ENCODE assay signal across 10 cellular contexts in the genomic region with DNA sequence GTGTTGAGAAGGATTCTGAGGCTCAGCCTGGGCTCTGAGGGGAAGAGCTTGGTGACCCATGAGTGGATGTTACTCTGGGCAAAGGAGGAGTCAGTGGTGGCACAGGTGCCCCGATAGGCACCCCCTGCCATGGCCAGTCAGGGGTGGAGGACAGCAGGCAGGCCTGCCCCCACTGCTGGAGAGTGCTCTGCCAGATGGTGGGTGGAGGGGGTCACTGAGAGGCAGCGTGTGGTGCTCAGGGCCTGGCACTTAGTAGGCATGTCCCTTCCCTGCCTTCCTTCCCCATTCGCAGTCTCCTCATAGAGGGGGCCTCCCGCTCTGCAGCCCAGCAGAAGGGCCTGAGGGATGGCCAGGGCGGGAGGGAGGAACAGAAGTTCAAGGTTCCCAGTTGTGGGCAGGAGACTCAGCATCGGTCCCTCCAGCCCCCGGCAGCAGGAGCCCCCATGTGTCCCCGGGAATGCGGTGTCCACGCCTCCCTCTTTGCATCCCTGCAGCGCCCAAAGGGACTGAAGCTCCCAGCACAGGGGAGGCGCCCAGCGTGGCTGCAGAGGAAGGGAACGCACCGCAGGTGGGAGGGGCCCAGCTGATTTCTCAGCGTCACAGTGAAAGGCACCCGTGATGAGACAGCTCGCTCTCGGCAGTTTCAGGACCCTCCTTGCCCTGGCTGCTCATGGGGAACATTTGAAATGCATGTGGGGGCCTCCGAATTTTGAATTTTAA. TPM values are rescaled to one million over a fixed set of nuclear protein-coding genes. Genes with fewer than 3 reads are reported as not detected.
DNase-seq lines count a peak whose midpoint lies in the region; ATAC-seq and TF ChIP-seq lines count a peak whose summit lies in the region.
"Had no signal": no experiment of that assay in that cellular context is flagged by ENCODE, and none has a peak within 500 bp of the region (broad histone marks: within the 10 kb centered on the region; RNA-seq: fewer than 3 reads in every experiment).

No MANE protein-coding gene starts in this region.

- intact Hi-C loops in CD4-positive, alpha-beta T cell (cut with DNase I, micrococcal nuclease): loop anchor here in 1 of 2 experiments (10.0 kb wide), 1 partner anchor 52 kb away; no protein-coding TSS in a partner anchor
- intact Hi-C loops in spleen (cut with DNase I; ENCODE audit: low total_unique reads): no loop called here

- 46 to 63% (median 50%) methylated on average over 15 to 20 of the region's 20 CpGs for WGBS in spleen, 5 donors

- POLR2A ChIA-PET in CD4-positive, alpha-beta T cell (lab: Charles Lee): no interaction called here

- H3K27me3 ChIP-seq in CD4-positive, alpha-beta T cell (ENCODE audit: control insufficient read depth, insufficient read depth, low read length): no peaks in the 10 kb centered on the region
- H3K27me3 ChIP-seq in SJCRH30 (no peaks in the 10 kb centered on the region), spleen (replicated peaks in 1 of 7) (peaks cover 0 to 31% (median under 1%) of the 10 kb centered on the region in 7 donors)

- no peak overlapping the region for H3K4me3 Mint-ChIP-seq in CD4-positive, alpha-beta T cell
- H3K4me3 Mint-ChIP-seq: activated T-helper 1 cell treated with anti-CD3 and anti-CD28 coated beads, Interleukin-12 subunit alpha, Interleukin-12 subunit beta, Interleukin-2, Interleukin-4 antibody, amounts not matched to agents 30 ng/mL and 10 ng/mL and 1 ng/mL, durations not matched to agents 14 hours and 24 hours and 36 hours; memory B cell had no signal

- H3K36me3 ChIP-seq in SJCRH30: no peaks in the 10 kb centered on the region
- no peaks in the 10 kb centered on the region for H3K36me3 ChIP-seq in spleen

- peaks cover 51% of the 10 kb centered on the region for H3K4me1 ChIP-seq in SJCRH30
- peaks cover 25 to 78% (median 54%) of the 10 kb centered on the region in 6 donors for H3K4me1 ChIP-seq in spleen

- no peak for TF ChIP-seq POLR2A in spleen (IDR thresholded peaks at IDR 0.05)

- no peaks in the 10 kb centered on the region for H3K9me3 ChIP-seq in CD4-positive, alpha-beta T cell (ENCODE audit: control insufficient read depth, low read length)
- H3K9me3 ChIP-seq in SJCRH30 (replicated peaks) (peaks cover 7% of the 10 kb centered on the region), spleen (peaks cover 0 to 9% (median 0%) of the 10 kb centered on the region in 8 donors)

- H3K27ac ChIP-seq in CD4-positive, alpha-beta T cell (ENCODE audit: low read depth, low read length): no peak overlapping the region
- H3K27ac ChIP-seq in SJCRH30: peak overlapping the region; percentile 99
- peak overlapping the region in 7 of 8 donors; percentile 70 to 91 (median 77) for H3K27ac ChIP-seq in spleen

- H3K4me1 Mint-ChIP-seq in CD4-positive, alpha-beta T cell (ENCODE audit: low read depth): peaks cover 6% of the 10 kb centered on the region

- DNase-seq in CD4-positive, alpha-beta T cell: peak in 1 of 10 experiments; percentile 31
- DNase-seq in SJCRH30 (no peak), islet precursor cell (peak; percentile 35), spleen (peak; percentile 76)

- H3K4me3 ChIP-seq in SJCRH30 (no peak overlapping the region), spleen (no peak overlapping the region)

- CTCF ChIA-PET in CD4-positive, alpha-beta T cell (lab: Charles Lee): no interaction called here

- no peak for TF ChIP-seq CTCF in CD4-positive, alpha-beta T cell (IDR thresholded peaks at IDR 0.05)
- no peak for TF ChIP-seq CTCF in spleen (IDR thresholded peaks at IDR 0.05 in 8 of 11, conservative IDR thresholded peaks at IDR 0.05 in 3 of 11)

- H3K9me3 Mint-ChIP-seq in CD4-positive, alpha-beta T cell: no peaks in the 10 kb centered on the region
- H3K9me3 Mint-ChIP-seq: activated T-helper 1 cell treated with anti-CD3 and anti-CD28 coated beads, Interleukin-12 subunit alpha, Interleukin-12 subunit beta, Interleukin-2, Interleukin-4 antibody, amounts not matched to agents 30 ng/mL and 10 ng/mL and 1 ng/mL, durations not matched to agents 14 hours and 24 hours and 36 hours; memory B cell had no signal

- H3K27me3 Mint-ChIP-seq in CD4-positive, alpha-beta T cell: peaks cover 15% of the 10 kb centered on the region

- peak; percentile 39 for ATAC-seq in CD4-positive, alpha-beta T cell (ENCODE audit: poor library complexity)
- ATAC-seq in HG03039 (IDR thresholded peaks at IDR 0.05; ENCODE audit: unreplicated experiment) (no peak), GM21526 (IDR thresholded peaks at IDR 0.05; ENCODE audit: low FRiP score, unreplicated experiment) (no peak), HG03469 (IDR thresholded peaks at IDR 0.05; ENCODE audit: unreplicated experiment) (no peak), HG03354 (IDR thresholded peaks at IDR 0.05; ENCODE audit: poor library complexity, severe bottlenecking, unreplicated experiment) (no peak)

- no peak overlapping the region for H3K27ac Mint-ChIP-seq in CD4-positive, alpha-beta T cell
- H3K27ac Mint-ChIP-seq: activated T-helper 1 cell treated with anti-CD3 and anti-CD28 coated beads, Interleukin-12 subunit alpha, Interleukin-12 subunit beta, Interleukin-2, Interleukin-4 antibody, amounts not matched to agents 30 ng/mL and 10 ng/mL and 1 ng/mL, durations not matched to agents 14 hours and 24 hours and 36 hours; memory B cell had no signal

- H3K36me3 Mint-ChIP-seq in CD4-positive, alpha-beta T cell (ENCODE audit: low read depth): peaks cover 4% of the 10 kb centered on the region
- H3K36me3 Mint-ChIP-seq: memory B cell had no signal

RNA-seq across cellular contexts. Expression of gene SNED1, which starts 5.7 kb away (rescaled TPM):
- total RNA-seq in CD4-positive, alpha-beta T cell: 10 to 100 TPM; 42.0 to 42.7 TPM
- 22.3 and 28.4 TPM in 2 replicates for total RNA-seq in SJCRH30 (2014; rRNA removed; shearing (Covaris generic))
- total RNA-seq in spleen: 10 to 100 TPM; 41.2 to 85.3 (median 66.2) TPM
- 1 to 10 TPM; 2.6 to 9.5 (median 4.6) TPM for polyA plus RNA-seq in spleen

Comparison
In these comparisons a context has a peak if more than half of its experiments do, and no peak if none do; other contexts are left out.
1. DNase-seq: peak in islet precursor cell (single experiment) and spleen (single experiment); none in SJCRH30 (0 of 2).